Comparison of ENCODE assay signal across 1 cellular context in the genomic region with DNA sequence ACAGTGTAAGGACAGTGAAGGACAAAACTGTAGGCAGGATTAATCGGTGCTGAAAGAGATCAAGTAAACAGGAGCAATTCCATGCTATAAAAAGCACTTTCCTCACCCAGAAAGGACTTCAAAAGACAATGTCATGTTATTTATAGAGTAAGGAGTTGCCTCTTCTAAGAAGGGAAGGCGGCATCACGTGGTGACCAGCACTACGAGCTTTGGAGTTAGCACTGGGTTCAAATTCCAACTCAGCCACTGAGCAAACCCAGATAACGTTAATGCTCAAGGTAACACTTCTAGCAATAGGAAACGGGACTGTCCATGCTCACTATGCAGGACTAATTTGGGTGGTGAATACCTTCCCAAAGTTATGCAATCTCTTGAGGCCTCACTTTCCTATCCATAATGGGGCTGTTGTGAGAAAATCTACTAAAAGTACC.
TF ChIP-seq lines count a peak whose summit lies in the region.

No MANE protein-coding gene starts in this region.

TF ChIP-seq in HepG2, 621 proteins besides CTCF, POLR2A, EP300 and RAD21 (continued from another document and continues in another):
- TF ChIP-seq, protein P1, sequence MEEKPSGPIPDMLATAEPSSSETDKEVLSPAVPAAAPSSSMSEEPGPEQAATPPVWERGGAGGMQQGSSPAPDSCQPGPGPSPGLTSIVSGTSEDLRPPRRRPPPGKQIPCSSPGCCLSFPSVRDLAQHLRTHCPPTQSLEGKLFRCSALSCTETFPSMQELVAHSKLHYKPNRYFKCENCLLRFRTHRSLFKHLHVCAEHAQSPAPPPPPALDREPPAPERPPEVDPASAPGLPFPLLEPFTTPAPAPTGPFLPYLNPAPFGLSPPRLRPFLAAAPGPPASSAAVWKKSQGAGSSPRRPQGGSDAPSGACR (CRISPR knock-in tag; IDR thresholded peaks at IDR 0.05) = no peak; the same call in 1 of the 2 replicates
- TF ChIP-seq, protein P2, sequence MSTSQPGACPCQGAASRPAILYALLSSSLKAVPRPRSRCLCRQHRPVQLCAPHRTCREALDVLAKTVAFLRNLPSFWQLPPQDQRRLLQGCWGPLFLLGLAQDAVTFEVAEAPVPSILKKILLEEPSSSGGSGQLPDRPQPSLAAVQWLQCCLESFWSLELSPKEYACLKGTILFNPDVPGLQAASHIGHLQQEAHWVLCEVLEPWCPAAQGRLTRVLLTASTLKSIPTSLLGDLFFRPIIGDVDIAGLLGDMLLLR (CRISPR knock-in tag; IDR thresholded peaks at IDR 0.05) = 0 out of 2 replicates have a peak, but pooled peaks have one; percentile 12
- no peak for TF ChIP-seq NPAS2 (CRISPR knock-in tag; IDR thresholded peaks at IDR 0.05; ENCODE audit: borderline replicate concordance)
- TF ChIP-seq, protein P3, sequence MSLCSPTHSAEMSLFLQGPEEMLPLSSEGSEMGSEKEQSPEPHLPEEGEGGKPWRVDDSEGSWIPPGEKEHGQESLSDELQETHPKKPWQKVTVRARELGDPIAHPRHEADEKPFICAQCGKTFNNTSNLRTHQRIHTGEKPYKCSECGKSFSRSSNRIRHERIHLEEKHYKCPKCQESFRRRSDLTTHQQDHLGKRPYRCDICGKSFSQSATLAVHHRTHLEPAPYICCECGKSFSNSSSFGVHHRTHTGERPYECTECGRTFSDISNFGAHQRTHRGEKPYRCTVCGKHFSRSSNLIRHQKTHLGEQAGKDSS (CRISPR knock-in tag; IDR thresholded peaks at IDR 0.05; ENCODE audit: borderline replicate concordance, low read depth) = no peak
- TF ChIP-seq, protein P4, sequence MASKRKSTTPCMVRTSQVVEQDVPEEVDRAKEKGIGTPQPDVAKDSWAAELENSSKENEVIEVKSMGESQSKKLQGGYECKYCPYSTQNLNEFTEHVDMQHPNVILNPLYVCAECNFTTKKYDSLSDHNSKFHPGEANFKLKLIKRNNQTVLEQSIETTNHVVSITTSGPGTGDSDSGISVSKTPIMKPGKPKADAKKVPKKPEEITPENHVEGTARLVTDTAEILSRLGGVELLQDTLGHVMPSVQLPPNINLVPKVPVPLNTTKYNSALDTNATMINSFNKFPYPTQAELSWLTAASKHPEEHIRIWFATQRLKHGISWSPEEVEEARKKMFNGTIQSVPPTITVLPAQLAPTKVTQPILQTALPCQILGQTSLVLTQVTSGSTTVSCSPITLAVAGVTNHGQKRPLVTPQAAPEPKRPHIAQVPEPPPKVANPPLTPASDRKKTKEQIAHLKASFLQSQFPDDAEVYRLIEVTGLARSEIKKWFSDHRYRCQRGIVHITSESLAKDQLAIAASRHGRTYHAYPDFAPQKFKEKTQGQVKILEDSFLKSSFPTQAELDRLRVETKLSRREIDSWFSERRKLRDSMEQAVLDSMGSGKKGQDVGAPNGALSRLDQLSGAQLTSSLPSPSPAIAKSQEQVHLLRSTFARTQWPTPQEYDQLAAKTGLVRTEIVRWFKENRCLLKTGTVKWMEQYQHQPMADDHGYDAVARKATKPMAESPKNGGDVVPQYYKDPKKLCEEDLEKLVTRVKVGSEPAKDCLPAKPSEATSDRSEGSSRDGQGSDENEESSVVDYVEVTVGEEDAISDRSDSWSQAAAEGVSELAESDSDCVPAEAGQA (IDR thresholded peaks at IDR 0.05; ENCODE audit: low read depth) = no peak
- TF ChIP-seq, protein P4 (CRISPR knock-in tag; IDR thresholded peaks at IDR 0.05; ENCODE audit: borderline replicate concordance) = peak; percentile 72; the same call in 1 of the 2 replicates
- no peak for TF ChIP-seq AKAP8 (CRISPR knock-in tag; IDR thresholded peaks at IDR 0.05)
- no peak for TF ChIP-seq EEA1 (CRISPR knock-in tag; IDR thresholded peaks at IDR 0.05; ENCODE audit: borderline replicate concordance)
- no peak for TF ChIP-seq KAT2B (IDR thresholded peaks at IDR 0.05; ENCODE audit: borderline replicate concordance, low read depth, low read length)
- peak; percentile 12 for TF ChIP-seq JARID2 (CRISPR knock-in tag; IDR thresholded peaks at IDR 0.05; ENCODE audit: insufficient replicate concordance)
- 0 out of 2 replicates have a peak, but pooled peaks have one; percentile 41 for TF ChIP-seq KLF9 (CRISPR knock-in tag; IDR thresholded peaks at IDR 0.05; ENCODE audit: low read depth)
- TF ChIP-seq ZFP1 (CRISPR knock-in tag; IDR thresholded peaks at IDR 0.05) = peak; percentile 68; the same call in 1 of the 2 replicates
- TF ChIP-seq RBM22 (optimal IDR thresholded peaks at IDR 0.05; ENCODE audit: low read length) = no peak
- TF ChIP-seq, protein P5, sequence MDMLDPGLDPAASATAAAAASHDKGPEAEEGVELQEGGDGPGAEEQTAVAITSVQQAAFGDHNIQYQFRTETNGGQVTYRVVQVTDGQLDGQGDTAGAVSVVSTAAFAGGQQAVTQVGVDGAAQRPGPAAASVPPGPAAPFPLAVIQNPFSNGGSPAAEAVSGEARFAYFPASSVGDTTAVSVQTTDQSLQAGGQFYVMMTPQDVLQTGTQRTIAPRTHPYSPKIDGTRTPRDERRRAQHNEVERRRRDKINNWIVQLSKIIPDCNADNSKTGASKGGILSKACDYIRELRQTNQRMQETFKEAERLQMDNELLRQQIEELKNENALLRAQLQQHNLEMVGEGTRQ (IDR thresholded peaks at IDR 0.05; ENCODE audit: low read depth, low read length) = peak; percentile 87
- TF ChIP-seq, protein P5 (CRISPR knock-in tag; IDR thresholded peaks at IDR 0.05; ENCODE audit: borderline replicate concordance) = peak; percentile 88; the same call in 1 of the 2 replicates
- no peak for TF ChIP-seq ZNF678 (CRISPR knock-in tag; IDR thresholded peaks at IDR 0.05)
- TF ChIP-seq DPF2 (CRISPR knock-in tag; IDR thresholded peaks at IDR 0.05; ENCODE audit: borderline replicate concordance, low read depth) = peak; percentile 73; the same call in 1 of the 2 replicates
- no peak for TF ChIP-seq NFATC3 (CRISPR knock-in tag; IDR thresholded peaks at IDR 0.05)
- no peak for TF ChIP-seq ARHGAP35 (CRISPR knock-in tag; IDR thresholded peaks at IDR 0.05; ENCODE audit: borderline replicate concordance)
- peak; percentile 68 for TF ChIP-seq ZNF629 (CRISPR knock-in tag; conservative IDR thresholded peaks at IDR 0.05)
- no peak for TF ChIP-seq RNF2 (conservative IDR thresholded peaks at IDR 0.05; ENCODE audit: low read depth)
- TF ChIP-seq ZNF605 (CRISPR knock-in tag; IDR thresholded peaks at IDR 0.05) = peak; percentile 86
- TF ChIP-seq, protein P6, sequence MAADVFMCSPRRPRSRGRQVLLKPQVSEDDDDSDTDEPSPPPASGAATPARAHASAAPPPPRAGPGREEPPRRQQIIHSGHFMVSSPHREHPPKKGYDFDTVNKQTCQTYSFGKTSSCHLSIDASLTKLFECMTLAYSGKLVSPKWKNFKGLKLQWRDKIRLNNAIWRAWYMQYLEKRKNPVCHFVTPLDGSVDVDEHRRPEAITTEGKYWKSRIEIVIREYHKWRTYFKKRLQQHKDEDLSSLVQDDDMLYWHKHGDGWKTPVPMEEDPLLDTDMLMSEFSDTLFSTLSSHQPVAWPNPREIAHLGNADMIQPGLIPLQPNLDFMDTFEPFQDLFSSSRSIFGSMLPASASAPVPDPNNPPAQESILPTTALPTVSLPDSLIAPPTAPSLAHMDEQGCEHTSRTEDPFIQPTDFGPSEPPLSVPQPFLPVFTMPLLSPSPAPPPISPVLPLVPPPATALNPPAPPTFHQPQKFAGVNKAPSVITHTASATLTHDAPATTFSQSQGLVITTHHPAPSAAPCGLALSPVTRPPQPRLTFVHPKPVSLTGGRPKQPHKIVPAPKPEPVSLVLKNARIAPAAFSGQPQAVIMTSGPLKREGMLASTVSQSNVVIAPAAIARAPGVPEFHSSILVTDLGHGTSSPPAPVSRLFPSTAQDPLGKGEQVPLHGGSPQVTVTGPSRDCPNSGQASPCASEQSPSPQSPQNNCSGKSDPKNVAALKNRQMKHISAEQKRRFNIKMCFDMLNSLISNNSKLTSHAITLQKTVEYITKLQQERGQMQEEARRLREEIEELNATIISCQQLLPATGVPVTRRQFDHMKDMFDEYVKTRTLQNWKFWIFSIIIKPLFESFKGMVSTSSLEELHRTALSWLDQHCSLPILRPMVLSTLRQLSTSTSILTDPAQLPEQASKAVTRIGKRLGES (CRISPR knock-in tag; IDR thresholded peaks at IDR 0.05; ENCODE audit: borderline replicate concordance) = peak; percentile 70; the same call in 1 of the 2 replicates
- no peak for TF ChIP-seq IKZF4 (CRISPR knock-in tag; IDR thresholded peaks at IDR 0.05; ENCODE audit: borderline replicate concordance, low read depth, not compliant biosample characterization)
- no peak for TF ChIP-seq NR1H2 (CRISPR knock-in tag; IDR thresholded peaks at IDR 0.05; ENCODE audit: borderline replicate concordance, low read depth)
- TF ChIP-seq, protein P7, sequence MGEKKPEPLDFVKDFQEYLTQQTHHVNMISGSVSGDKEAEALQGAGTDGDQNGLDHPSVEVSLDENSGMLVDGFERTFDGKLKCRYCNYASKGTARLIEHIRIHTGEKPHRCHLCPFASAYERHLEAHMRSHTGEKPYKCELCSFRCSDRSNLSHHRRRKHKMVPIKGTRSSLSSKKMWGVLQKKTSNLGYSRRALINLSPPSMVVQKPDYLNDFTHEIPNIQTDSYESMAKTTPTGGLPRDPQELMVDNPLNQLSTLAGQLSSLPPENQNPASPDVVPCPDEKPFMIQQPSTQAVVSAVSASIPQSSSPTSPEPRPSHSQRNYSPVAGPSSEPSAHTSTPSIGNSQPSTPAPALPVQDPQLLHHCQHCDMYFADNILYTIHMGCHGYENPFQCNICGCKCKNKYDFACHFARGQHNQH (CRISPR knock-in tag; IDR thresholded peaks at IDR 0.05) = peak; percentile 41
- 0 out of 2 replicates have a peak, but pooled peaks have one; percentile 47 for TF ChIP-seq NKX3-1 (CRISPR knock-in tag; IDR thresholded peaks at IDR 0.05)
- no peak for TF ChIP-seq PCBP2 (optimal IDR thresholded peaks at IDR 0.05; ENCODE audit: low read depth, low read length, poor library complexity, severe bottlenecking)
- peak; percentile 11; the same call in 1 of the 3 replicates for TF ChIP-seq MXI1 (IDR thresholded peaks at IDR 0.05; ENCODE audit: borderline replicate concordance, low read depth, low read length)
- TF ChIP-seq CREM (IDR thresholded peaks at IDR 0.05) = peak; percentile 86
- TF ChIP-seq CREM (CRISPR knock-in tag; IDR thresholded peaks at IDR 0.05) = no peak
- TF ChIP-seq, protein P8, sequence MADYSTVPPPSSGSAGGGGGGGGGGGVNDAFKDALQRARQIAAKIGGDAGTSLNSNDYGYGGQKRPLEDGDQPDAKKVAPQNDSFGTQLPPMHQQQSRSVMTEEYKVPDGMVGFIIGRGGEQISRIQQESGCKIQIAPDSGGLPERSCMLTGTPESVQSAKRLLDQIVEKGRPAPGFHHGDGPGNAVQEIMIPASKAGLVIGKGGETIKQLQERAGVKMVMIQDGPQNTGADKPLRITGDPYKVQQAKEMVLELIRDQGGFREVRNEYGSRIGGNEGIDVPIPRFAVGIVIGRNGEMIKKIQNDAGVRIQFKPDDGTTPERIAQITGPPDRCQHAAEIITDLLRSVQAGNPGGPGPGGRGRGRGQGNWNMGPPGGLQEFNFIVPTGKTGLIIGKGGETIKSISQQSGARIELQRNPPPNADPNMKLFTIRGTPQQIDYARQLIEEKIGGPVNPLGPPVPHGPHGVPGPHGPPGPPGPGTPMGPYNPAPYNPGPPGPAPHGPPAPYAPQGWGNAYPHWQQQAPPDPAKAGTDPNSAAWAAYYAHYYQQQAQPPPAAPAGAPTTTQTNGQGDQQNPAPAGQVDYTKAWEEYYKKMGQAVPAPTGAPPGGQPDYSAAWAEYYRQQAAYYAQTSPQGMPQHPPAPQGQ (CRISPR knock-in tag; IDR thresholded peaks at IDR 0.05; ENCODE audit: borderline replicate concordance) = no peak
- TF ChIP-seq ZNF652 (CRISPR knock-in tag; IDR thresholded peaks at IDR 0.05; ENCODE audit: borderline replicate concordance, low read depth) = no peak; the same call in 1 of the 2 replicates
- TF ChIP-seq, protein P9, sequence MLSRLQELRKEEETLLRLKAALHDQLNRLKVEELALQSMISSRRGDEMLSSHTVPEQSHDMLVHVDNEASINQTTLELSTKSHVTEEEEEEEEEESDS (CRISPR knock-in tag; IDR thresholded peaks at IDR 0.05; ENCODE audit: borderline replicate concordance) = no peak
- no peak for TF ChIP-seq NFE2 (CRISPR knock-in tag; IDR thresholded peaks at IDR 0.05)
- no peak for TF ChIP-seq POLR2AphosphoS5 (IDR thresholded peaks at IDR 0.05; ENCODE audit: low read depth, low read length)
- TF ChIP-seq, protein P10, sequence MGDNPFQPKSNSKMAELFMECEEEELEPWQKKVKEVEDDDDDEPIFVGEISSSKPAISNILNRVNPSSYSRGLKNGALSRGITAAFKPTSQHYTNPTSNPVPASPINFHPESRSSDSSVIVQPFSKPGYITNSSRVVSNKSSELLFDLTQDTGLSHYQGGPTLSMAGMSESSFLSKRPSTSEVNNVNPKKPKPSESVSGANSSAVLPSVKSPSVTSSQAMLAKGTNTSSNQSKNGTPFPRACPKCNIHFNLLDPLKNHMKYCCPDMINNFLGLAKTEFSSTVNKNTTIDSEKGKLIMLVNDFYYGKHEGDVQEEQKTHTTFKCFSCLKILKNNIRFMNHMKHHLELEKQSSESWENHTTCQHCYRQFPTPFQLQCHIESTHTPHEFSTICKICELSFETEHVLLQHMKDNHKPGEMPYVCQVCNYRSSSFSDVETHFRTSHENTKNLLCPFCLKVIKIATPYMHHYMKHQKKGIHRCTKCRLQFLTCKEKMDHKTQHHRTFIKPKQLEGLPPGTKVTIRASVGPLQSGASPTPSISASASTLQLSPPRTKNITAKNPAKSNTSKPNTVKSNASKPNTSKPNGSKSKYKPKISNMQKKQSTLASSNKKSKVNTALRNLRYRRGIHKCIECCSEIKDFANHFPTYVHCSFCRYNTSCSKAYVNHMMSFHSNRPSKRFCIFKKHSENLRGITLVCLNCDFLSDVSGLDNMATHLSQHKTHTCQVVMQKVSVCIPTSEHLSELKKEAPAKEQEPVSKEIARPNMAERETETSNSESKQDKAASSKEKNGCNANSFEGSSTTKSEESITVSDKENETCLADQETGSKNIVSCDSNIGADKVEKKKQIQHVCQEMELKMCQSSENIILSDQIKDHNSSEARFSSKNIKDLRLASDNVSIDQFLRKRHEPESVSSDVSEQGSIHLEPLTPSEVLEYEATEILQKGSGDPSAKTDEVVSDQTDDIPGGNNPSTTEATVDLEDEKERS (CRISPR knock-in tag; IDR thresholded peaks at IDR 0.05) = no peak
- no peak for TF ChIP-seq SMAD9 (CRISPR knock-in tag; IDR thresholded peaks at IDR 0.05)
